Comparison of ENCODE assay signal across 9 cellular contexts in genomic region chr7:95871078-95871848, GRCh38.
DNase-seq lines count a peak whose midpoint lies in the region; ATAC-seq, FAIRE-seq and TF ChIP-seq lines count a peak whose summit lies in the region.
"Had no signal": no experiment of that assay in that cellular context is flagged by ENCODE, and none has a peak within 500 bp of the region (broad histone marks: within the 10 kb centered on the region; RNA-seq: fewer than 3 reads in every experiment).

No MANE protein-coding gene starts in this region.

- DNase-seq in COR-L47 (lab: John Stamatoyannopoulos, UW) (peak; percentile 76), GM19238 (ENCODE audit: insufficient read length, low spot score) (peak; percentile 5), LNCaP clone FGC (ENCODE audit: low read depth) (peak; percentile 8), RCC 7860 (ENCODE audit: low spot score) (peak; percentile 52), esophagus squamous epithelium (lab: John Stamatoyannopoulos, UW) (no peak), neural progenitor cell (ENCODE audit: low spot score) (peak; percentile 72), mesenteric fat pad (ENCODE audit: low spot score) (no peak)
- DNase-seq: natural killer cell had no signal

- no peak overlapping the region for H3K4me2 ChIP-seq in neural progenitor cell

- no peak for TF ChIP-seq POLR2A in esophagus squamous epithelium (IDR thresholded peaks at IDR 0.05)

- H3K4me1 ChIP-seq in esophagus squamous epithelium = no peaks in the 10 kb centered on the region
- peaks cover 2% of the 10 kb centered on the region for H3K4me1 ChIP-seq in neural progenitor cell

- no peaks in the 10 kb centered on the region for H3K4me1 Mint-ChIP-seq in neural progenitor cell
- H3K4me1 Mint-ChIP-seq: natural killer cell had no signal

- H3F3A ChIP-seq in neural progenitor cell (ENCODE audit: low read depth) = no peaks in the 10 kb centered on the region

- no peak overlapping the region for H3K4me3 Mint-ChIP-seq in neural progenitor cell
- H3K4me3 Mint-ChIP-seq: natural killer cell had no signal

- no peaks in the 10 kb centered on the region for H3K79me2 ChIP-seq in neural progenitor cell (ENCODE audit: low read depth)

- WGBS in esophagus squamous epithelium, 2 donors = 7 to 16% methylated on average over 6 of the region's 6 CpGs

- H3K9me3 Mint-ChIP-seq in neural progenitor cell = no peaks in the 10 kb centered on the region
- H3K9me3 Mint-ChIP-seq: natural killer cell had no signal

- H3K27ac Mint-ChIP-seq in neural progenitor cell = no peak overlapping the region
- H3K27ac Mint-ChIP-seq: natural killer cell had no signal

- TF ChIP-seq CTCF in LNCaP clone FGC (IDR thresholded peaks at IDR 0.05; ENCODE audit: control insufficient read depth, extremely low read depth, insufficient read depth) (peak; percentile 71), esophagus squamous epithelium (IDR thresholded peaks at IDR 0.05) (peak; percentile 46 to 60 (median 59)), neural progenitor cell (IDR thresholded peaks at IDR 0.05) (peak; percentile 80)

- peaks cover 3% of the 10 kb centered on the region for H3K27me3 Mint-ChIP-seq in neural progenitor cell (ENCODE audit: insufficient read depth, low read depth)

- FAIRE-seq in RCC 7860 (lab: Jason Lieb, UNC) = peak; percentile 49

- H2AFZ ChIP-seq in neural progenitor cell (replicated peaks) = peak overlapping the region; percentile 70

- H4K20me1 ChIP-seq in neural progenitor cell (ENCODE audit: low read depth) = no peaks in the 10 kb centered on the region

- H3K36me3 ChIP-seq in esophagus squamous epithelium (no peaks in the 10 kb centered on the region), neural progenitor cell (no peaks in the 10 kb centered on the region)

- H3K9ac ChIP-seq in neural progenitor cell = no peak overlapping the region

- intact Hi-C loops in esophagus squamous epithelium (cut with DNase I) = loop anchor here (10.0 kb wide), 1 partner anchor 146 kb away; no protein-coding TSS in a partner anchor

- H3K4me3 ChIP-seq in LNCaP clone FGC (ENCODE audit: low read depth, low read length) (no peak overlapping the region), esophagus squamous epithelium (no peak overlapping the region), neural progenitor cell (no peak overlapping the region)

- no peaks in the 10 kb centered on the region for H3K27me3 ChIP-seq in esophagus squamous epithelium
- H3K27me3 ChIP-seq in neural progenitor cell = no peaks in the 10 kb centered on the region

- H3K9me3 ChIP-seq in esophagus squamous epithelium (no peaks in the 10 kb centered on the region), neural progenitor cell (ENCODE audit: low read depth) (no peaks in the 10 kb centered on the region)

- H3K27ac ChIP-seq in esophagus squamous epithelium (no peak overlapping the region), neural progenitor cell (no peak overlapping the region)

- ATAC-seq in HG03108 (IDR thresholded peaks at IDR 0.05; ENCODE audit: unreplicated experiment) = no peak

- H3K36me3 Mint-ChIP-seq in neural progenitor cell = no peaks in the 10 kb centered on the region
- H3K36me3 Mint-ChIP-seq: natural killer cell had no signal

Comparison
In these comparisons a context has a peak if more than half of its experiments do, and no peak if none do; other contexts are left out.
1. DNase-seq: peak in COR-L47 (single experiment), GM19238 (single experiment), LNCaP clone FGC (single experiment), RCC 7860 (single experiment) and neural progenitor cell (single experiment); none in esophagus squamous epithelium (single experiment) and mesenteric fat pad (single experiment).
2. Peak in every context shown above with its lines, with median percentiles within 50 percentile points of each other: CTCF ChIP-seq.